In genomic region chr6:154187203-154187602, GRCh38 we compare ENCODE assay signal across 25 cellular contexts.
DNase-seq lines count a peak whose midpoint lies in the region; ATAC-seq and TF ChIP-seq lines count a peak whose summit lies in the region.
"Had no signal": no experiment of that assay in that cellular context is flagged by ENCODE, and none has a peak within 500 bp of the region (broad histone marks: within the 10 kb centered on the region; RNA-seq: fewer than 3 reads in every experiment).

No MANE protein-coding gene starts in this region.

- peaks cover 46% of the 10 kb centered on the region for H3K36me3 Mint-ChIP-seq in activated naive CD4-positive, alpha-beta T cell treated with anti-CD3 and anti-CD28 coated beads for 36 hours (ENCODE audit: low read depth)
- H3K36me3 Mint-ChIP-seq in naive thymus-derived CD8-positive, alpha-beta T cell = peaks cover 19 to 82% (median 55%) of the 10 kb centered on the region in 3 donors
- peaks cover 1% of the 10 kb centered on the region for H3K36me3 Mint-ChIP-seq in chondrocyte (ENCODE audit: low read depth)
- H3K36me3 Mint-ChIP-seq: memory B cell had no signal

- ATAC-seq in HG02610 (IDR thresholded peaks at IDR 0.05; ENCODE audit: unreplicated experiment) (peak; percentile 8), GM19324 (IDR thresholded peaks at IDR 0.05; ENCODE audit: low FRiP score, unreplicated experiment) (no peak), GM19023 (IDR thresholded peaks at IDR 0.05; ENCODE audit: unreplicated experiment) (no peak)
- no peak for ATAC-seq in naive thymus-derived CD8-positive, alpha-beta T cell
- ATAC-seq: effector memory CD8-positive, alpha-beta T cell; esophagus mucosa; foreskin keratinocyte; heart right ventricle; left cardiac atrium; psoas muscle had no signal

- POLR2A ChIA-PET in naive thymus-derived CD8-positive, alpha-beta T cell (lab: Charles Lee) = no interaction called here

- H3K27ac Mint-ChIP-seq in activated naive CD4-positive, alpha-beta T cell treated with anti-CD3 and anti-CD28 coated beads for 36 hours = peak overlapping the region; percentile 33
- H3K27ac Mint-ChIP-seq in naive thymus-derived CD8-positive, alpha-beta T cell = peak overlapping the region in 6 of 10 donors; percentile 18 to 71 (median 40)
- H3K27ac Mint-ChIP-seq in chondrocyte (ENCODE audit: unreplicated experiment) = no peak overlapping the region
- H3K27ac Mint-ChIP-seq: H9; memory B cell; T-helper 2 cell treated with Interferon-gamma antibody and Interleukin-4, amounts not matched to agents 5 μg/mL and 100 μg/mL, for 36 hours had no signal

- DNase-seq in activated naive CD4-positive, alpha-beta T cell treated with anti-CD3 and anti-CD28 coated beads for 36 hours = no peak
- DNase-seq in activated naive CD4-positive, alpha-beta T cell treated with anti-CD3 and anti-CD28 coated beads, Interleukin-2, amount 50 U/mL, for 16 hours = no peak
- DNase-seq in NCI-H774 (lab: John Stamatoyannopoulos, UW) (peak; percentile 69), chondrocyte (ENCODE audit: low spot score) (no peak)
- no peak for DNase-seq in naive thymus-derived CD8-positive, alpha-beta T cell
- DNase-seq: activated CD8-positive, alpha-beta memory T cell treated with anti-CD3 and anti-CD28 coated beads, Interleukin-2, amount 50 U/mL, for 4 hours; activated effector memory CD4-positive, alpha-beta T cell treated with anti-CD3 and anti-CD28 coated beads, Interleukin-2, amount 50 U/mL, for 16 hours; amniotic stem cell; C1 segment of cervical spinal cord; colonic mucosa; effector memory CD8-positive, alpha-beta T cell; foreskin keratinocyte; H9; heart right ventricle; Kasumi-1; left cardiac atrium; nucleus accumbens; OCI-M1; psoas muscle had no signal

- no peak overlapping the region for H3K4me3 Mint-ChIP-seq in activated naive CD4-positive, alpha-beta T cell treated with anti-CD3 and anti-CD28 coated beads for 36 hours
- H3K4me3 Mint-ChIP-seq in naive thymus-derived CD8-positive, alpha-beta T cell = peak overlapping the region in 2 of 10 donors; percentile 13 to 14
- no peak overlapping the region for H3K4me3 Mint-ChIP-seq in chondrocyte (ENCODE audit: unreplicated experiment)
- H3K4me3 Mint-ChIP-seq: effector memory CD8-positive, alpha-beta T cell; H9; memory B cell; T-helper 2 cell treated with Interferon-gamma antibody and Interleukin-4, amounts not matched to agents 5 μg/mL and 100 μg/mL, for 36 hours had no signal

- peaks cover 8% of the 10 kb centered on the region for H3K9me3 Mint-ChIP-seq in activated naive CD4-positive, alpha-beta T cell treated with anti-CD3 and anti-CD28 coated beads for 36 hours
- peaks cover 0 to 7% (median 0%) of the 10 kb centered on the region in 9 donors for H3K9me3 Mint-ChIP-seq in naive thymus-derived CD8-positive, alpha-beta T cell
- H3K9me3 Mint-ChIP-seq in chondrocyte (ENCODE audit: low read depth) = peaks cover 7% of the 10 kb centered on the region

- H3K4me1 Mint-ChIP-seq in activated naive CD4-positive, alpha-beta T cell treated with anti-CD3 and anti-CD28 coated beads for 36 hours (ENCODE audit: low read depth) = peaks cover 41% of the 10 kb centered on the region
- peaks cover 24 to 65% (median 49%) of the 10 kb centered on the region in 4 donors for H3K4me1 Mint-ChIP-seq in naive thymus-derived CD8-positive, alpha-beta T cell
- peaks cover 4% of the 10 kb centered on the region for H3K4me1 Mint-ChIP-seq in chondrocyte (ENCODE audit: low read depth)
- H3K4me1 Mint-ChIP-seq: H9, memory B cell had no signal

- TF ChIP-seq CTCF in chondrocyte (IDR thresholded peaks at IDR 0.05) = no peak

- intact Hi-C loops in activated naive CD4-positive, alpha-beta T cell treated with anti-CD3 and anti-CD28 coated beads for 36 hours (cut with micrococcal nuclease) = no loop called here

- no peaks in the 10 kb centered on the region for H3K27me3 Mint-ChIP-seq in activated naive CD4-positive, alpha-beta T cell treated with anti-CD3 and anti-CD28 coated beads for 36 hours (ENCODE audit: low read depth)
- H3K27me3 Mint-ChIP-seq in naive thymus-derived CD8-positive, alpha-beta T cell = no peaks in the 10 kb centered on the region
- H3K27me3 Mint-ChIP-seq in chondrocyte (ENCODE audit: low read depth) = no peaks in the 10 kb centered on the region
- H3K27me3 Mint-ChIP-seq: effector memory CD8-positive, alpha-beta T cell had no signal

- CTCF ChIA-PET in activated naive CD4-positive, alpha-beta T cell treated with anti-CD3 and anti-CD28 coated beads for 36 hours (lab: Charles Lee) = no interaction called here
